8 cellular contexts compared by ENCODE assay signal in the genomic region with DNA sequence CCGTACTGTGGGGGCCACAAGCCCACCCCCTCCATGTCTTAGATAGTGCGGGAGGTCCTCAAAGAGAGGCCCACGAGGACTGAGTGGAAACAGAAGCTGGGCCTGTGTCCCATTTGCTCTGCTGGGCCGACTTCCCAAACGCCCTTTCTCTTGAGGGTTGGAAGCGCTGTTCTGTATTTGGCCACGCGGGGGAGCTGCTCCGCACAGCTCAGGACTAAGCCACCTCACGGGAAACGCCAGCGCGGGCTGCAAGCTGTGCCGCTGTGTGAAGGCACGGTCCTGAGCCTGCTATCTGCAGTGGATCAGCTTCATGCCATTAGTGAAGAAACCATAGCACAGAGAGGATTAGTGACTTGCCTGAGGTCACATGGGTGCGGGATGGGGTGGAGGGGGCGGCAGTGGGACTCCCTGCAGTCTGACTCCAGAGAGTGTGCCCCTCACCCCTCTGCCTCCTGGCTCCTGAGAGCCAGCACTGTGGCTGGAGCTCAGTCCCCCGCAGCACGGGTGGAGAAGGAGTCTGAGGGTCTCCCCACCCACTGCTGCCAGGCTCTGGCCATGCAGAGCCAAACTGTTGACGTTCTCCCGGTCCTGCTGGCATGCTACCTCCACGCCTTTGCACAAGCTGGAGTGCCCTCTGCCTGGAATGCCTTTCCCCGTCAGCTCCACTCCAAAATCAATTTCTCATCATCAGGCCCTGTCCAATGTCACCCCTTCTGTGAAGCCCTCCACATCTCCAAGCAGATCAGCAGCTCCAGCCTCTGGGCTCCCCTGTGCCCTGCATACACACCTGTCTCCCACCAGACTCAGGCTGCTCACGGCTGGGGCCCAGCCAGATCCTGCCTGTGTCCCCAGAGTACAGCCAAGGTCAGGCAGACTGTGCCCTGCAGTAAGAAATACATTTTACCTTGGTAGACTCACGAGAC. TPM values are rescaled to one million over a fixed set of nuclear protein-coding genes. Genes with fewer than 3 reads are reported as not detected.
DNase-seq lines count a peak whose midpoint lies in the region; ATAC-seq and TF ChIP-seq lines count a peak whose summit lies in the region.

No MANE protein-coding gene starts in this region.

- no peaks in the 10 kb centered on the region for H3K4me1 ChIP-seq in Loucy (ENCODE audit: insufficient read depth, low read length, poor library complexity, severe bottlenecking)
- H3K4me1 ChIP-seq in gastroesophageal sphincter, result peaks cover 0 to 10% (median 4%) of the 10 kb centered on the region in 3 donors
- H3K4me1 ChIP-seq in suprapubic skin, result peaks cover 9% of the 10 kb centered on the region

- no peaks in the 10 kb centered on the region for H3K27me3 ChIP-seq in Loucy (ENCODE audit: insufficient read depth, low read length, poor library complexity, severe bottlenecking)
- H3K27me3 ChIP-seq in gastroesophageal sphincter, result peaks cover 15% of the 10 kb centered on the region
- H3K27me3 ChIP-seq in suprapubic skin, result peaks cover 21% of the 10 kb centered on the region

- DNase-seq in SK-N-MC (ENCODE audit: low read depth, low spot score) (peak; percentile 45), nucleus accumbens (lab: John Stamatoyannopoulos, UW) (peak in 51 of 56 donors; percentile 6 to 91 (median 58)), suprapubic skin (ENCODE audit: low spot score in 2 of 2) (peak; percentile 90)
- peak; percentile 58 to 65 (median 62) for DNase-seq in activated naive CD4-positive, alpha-beta T cell (lab: John Stamatoyannopoulos, UW)

- H3K79me2 ChIP-seq in Loucy (ENCODE audit: insufficient read depth, low read length), result no peaks in the 10 kb centered on the region

- ATAC-seq in GM18498 (IDR thresholded peaks at IDR 0.05; ENCODE audit: unreplicated experiment), result peak; percentile 71
- ATAC-seq in gastroesophageal sphincter, result peak; percentile 92

- WGBS in gastroesophageal sphincter (ENCODE audit: low coverage in 1 of 2), 2 donors, result 32 to 56% methylated on average over 2 to 7 of the region's 25 CpGs
- 22% methylated on average over 20 of the region's 25 CpGs for WGBS in suprapubic skin

- TF ChIP-seq POLR2A in gastroesophageal sphincter (IDR thresholded peaks at IDR 0.05) (no peak), suprapubic skin (IDR thresholded peaks at IDR 0.05) (no peak)

- H4K20me1 ChIP-seq in Loucy (ENCODE audit: insufficient read depth, low read length, poor library complexity, severe bottlenecking), result no peaks in the 10 kb centered on the region

- H3K36me3 ChIP-seq in Loucy (ENCODE audit: insufficient read depth, low read length) (no peaks in the 10 kb centered on the region), SK-N-MC (ENCODE audit: insufficient read depth, low read length) (no peaks in the 10 kb centered on the region), gastroesophageal sphincter (no peaks in the 10 kb centered on the region), suprapubic skin (no peaks in the 10 kb centered on the region)

- no peaks in the 10 kb centered on the region for H3F3A ChIP-seq in Loucy (ENCODE audit: low read depth)

- H3K4me3 ChIP-seq in Loucy (ENCODE audit: low read length, poor library complexity, severe bottlenecking) (no peak overlapping the region), SK-N-MC (peak overlapping the region; percentile 63; the same call in 1 of the 2 replicates), gastroesophageal sphincter (peak overlapping the region in 1 of 2 donors; percentile 12), suprapubic skin (peak overlapping the region; percentile 9)

- peak overlapping the region; percentile 42 for H3K4me2 ChIP-seq in Loucy (ENCODE audit: low read depth, low read length, poor library complexity, severe bottlenecking)

- H3K27ac ChIP-seq in 22Rv1 (no peak overlapping the region), SK-N-MC (no peak overlapping the region), gastroesophageal sphincter (no peak overlapping the region), suprapubic skin (no peak overlapping the region)

- no peak for TF ChIP-seq EP300 in gastroesophageal sphincter (IDR thresholded peaks at IDR 0.05)
- TF ChIP-seq EP300 in suprapubic skin (IDR thresholded peaks at IDR 0.05), result no peak

- no peaks in the 10 kb centered on the region for H3K9me3 ChIP-seq in Loucy (ENCODE audit: insufficient read depth, low read depth, low read length)
- no peaks in the 10 kb centered on the region for H3K9me3 ChIP-seq in SK-N-MC (ENCODE audit: low read depth, low read length)
- no peaks in the 10 kb centered on the region for H3K9me3 ChIP-seq in gastroesophageal sphincter
- H3K9me3 ChIP-seq in suprapubic skin, result no peaks in the 10 kb centered on the region

- TF ChIP-seq CTCF in 22Rv1 (IDR thresholded peaks at IDR 0.05), result peak; percentile 97
- peak; percentile 83 for TF ChIP-seq CTCF in Loucy (conservative IDR thresholded peaks at IDR 0.05; ENCODE audit: low read length)
- peak in 3 of 4 experiments; percentile 70 to 88 (median 85) for TF ChIP-seq CTCF in gastroesophageal sphincter (IDR thresholded peaks at IDR 0.05)
- TF ChIP-seq CTCF in suprapubic skin (IDR thresholded peaks at IDR 0.05), result peak; percentile 55 to 99

- no peak overlapping the region for H3K9ac ChIP-seq in Loucy (ENCODE audit: low read depth, low read length, poor library complexity, severe bottlenecking)
- H3K9ac ChIP-seq in SK-N-MC (ENCODE audit: insufficient read length), result no peak overlapping the region

- no peaks in the 10 kb centered on the region for H3K9me2 ChIP-seq in Loucy (replicated peaks; ENCODE audit: low read depth, low read length)

- H2AFZ ChIP-seq in Loucy (ENCODE audit: low read length), result no peak overlapping the region; the same call in 1 of the 2 replicates

RNA-seq across cellular contexts. Expression of a gene that starts 51.5 kb away (rescaled TPM):
- 10 to 100 TPM; 22.7 to 37.6 (median 31.1) TPM for total RNA-seq in gastroesophageal sphincter
- 10 to 100 TPM; 10.4 to 23.2 (median 17.5) TPM for total RNA-seq in suprapubic skin
